Comparison of ENCODE assay signal across 17 cellular contexts in the genomic region with DNA sequence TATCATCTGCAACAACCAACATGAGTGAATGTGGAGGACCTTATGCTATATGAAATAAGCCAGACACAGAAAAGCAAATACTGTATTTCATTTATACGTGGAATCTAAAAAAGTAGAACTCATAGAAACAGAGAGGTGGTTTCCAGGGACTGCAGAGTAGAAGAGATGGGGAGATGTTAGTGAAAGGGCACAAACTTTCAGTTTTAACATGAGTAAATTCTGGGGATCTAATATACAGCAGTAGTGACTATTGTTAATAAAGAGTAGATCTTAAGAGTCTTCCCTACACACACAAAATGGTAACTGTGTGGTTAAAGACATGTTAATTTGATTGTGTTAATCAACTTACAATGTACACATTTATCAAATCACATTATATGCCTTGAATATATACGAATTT. TPM values are rescaled to one million over a fixed set of nuclear protein-coding genes. Genes with fewer than 3 reads are reported as not detected.
DNase-seq lines count a peak whose midpoint lies in the region; ATAC-seq and FAIRE-seq lines count a peak whose summit lies in the region.
"Had no signal": no experiment of that assay in that cellular context is flagged by ENCODE, and none has a peak within 500 bp of the region (broad histone marks: within the 10 kb centered on the region; RNA-seq: fewer than 3 reads in every experiment).

No MANE protein-coding gene starts in this region.

- CTCF ChIA-PET in CD8-positive, alpha-beta memory T cell (lab: Charles Lee), result no interaction called here

- no peak overlapping the region for H3K4me3 Mint-ChIP-seq in CD8-positive, alpha-beta memory T cell

- peaks cover 5 to 67% (median 16%) of the 10 kb centered on the region in 3 donors for H3K36me3 Mint-ChIP-seq in CD8-positive, alpha-beta memory T cell

- ATAC-seq in GM21723 (IDR thresholded peaks at IDR 0.05; ENCODE audit: unreplicated experiment) (peak; percentile 57), HG03442 (IDR thresholded peaks at IDR 0.05; ENCODE audit: unreplicated experiment) (peak; percentile 56)

- H3K27me3 ChIP-seq in CD8-positive, alpha-beta memory T cell (ENCODE audit: insufficient read depth, low read length, poor library complexity, severe bottlenecking), result no peaks in the 10 kb centered on the region

- H3K27me3 Mint-ChIP-seq in CD8-positive, alpha-beta memory T cell, result peaks cover 0 to 2% of the 10 kb centered on the region in 2 donors

- H3K36me3 ChIP-seq in CD8-positive, alpha-beta memory T cell (ENCODE audit: insufficient read depth, low read length), result peaks cover 4% of the 10 kb centered on the region

- FAIRE-seq in GM18507 (lab: Jason Lieb, UNC), result peak; percentile 66
- FAIRE-seq: H54, kidney had no signal

- intact Hi-C loops in cardiac septum (cut with DNase I), result no loop called here

- no peak overlapping the region for H3K4me3 ChIP-seq in CD8-positive, alpha-beta memory T cell (ENCODE audit: low read length)

- POLR2A ChIA-PET in CD8-positive, alpha-beta memory T cell (lab: Charles Lee), result no interaction called here

- H3K9me3 Mint-ChIP-seq in CD8-positive, alpha-beta memory T cell, result no peaks in the 10 kb centered on the region

- H3K4me1 Mint-ChIP-seq in CD8-positive, alpha-beta memory T cell, result peaks cover 0 to 2% (median 0%) of the 10 kb centered on the region in 3 donors

- H3K27ac ChIP-seq in CD8-positive, alpha-beta memory T cell (ENCODE audit: low read depth, low read length), result no peak overlapping the region

- no peak for DNase-seq in CD8-positive, alpha-beta memory T cell
- DNase-seq in GM18507 (ENCODE audit: extremely low spot score, insufficient read length, low read depth) (no peak), cardiac septum (ENCODE audit: low spot score) (no peak), hypothalamus (lab: John Stamatoyannopoulos, UW) (no peak), occipital lobe (lab: John Stamatoyannopoulos, UW) (no peak), NCI-H1105 treated with DMSO at 0.1 percent for 48 hours (lab: John Stamatoyannopoulos, UW) (no peak)
- DNase-seq: activated CD4-positive, alpha-beta T cell treated with anti-CD3 and anti-CD28 coated beads for 4 hours; caudate nucleus; kidney; mesenchymal stem cell; NCI-H2107; NCI-H69; retina; T-helper 9 cell had no signal

- H3K9me3 ChIP-seq in CD8-positive, alpha-beta memory T cell (ENCODE audit: low read length), result no peaks in the 10 kb centered on the region

- H3K4me1 ChIP-seq in CD8-positive, alpha-beta memory T cell (ENCODE audit: insufficient read depth, low read length), result no peaks in the 10 kb centered on the region

- H3K27ac Mint-ChIP-seq in CD8-positive, alpha-beta memory T cell, result peak overlapping the region in 5 of 8 donors; percentile 7 to 79 (median 30)

RNA-seq across cellular contexts. Expression of a gene that starts 20.9 kb away (rescaled TPM):
- total RNA-seq in CD8-positive, alpha-beta memory T cell, result 1 to 10 TPM; 2.2 to 3.0 TPM
- 0.36 TPM for polyA plus RNA-seq in CD8-positive, alpha-beta memory T cell
- total RNA-seq in cardiac septum (10.8 TPM), occipital lobe (1.7 TPM)
